31 cellular contexts compared by ENCODE assay signal in the genomic region with DNA sequence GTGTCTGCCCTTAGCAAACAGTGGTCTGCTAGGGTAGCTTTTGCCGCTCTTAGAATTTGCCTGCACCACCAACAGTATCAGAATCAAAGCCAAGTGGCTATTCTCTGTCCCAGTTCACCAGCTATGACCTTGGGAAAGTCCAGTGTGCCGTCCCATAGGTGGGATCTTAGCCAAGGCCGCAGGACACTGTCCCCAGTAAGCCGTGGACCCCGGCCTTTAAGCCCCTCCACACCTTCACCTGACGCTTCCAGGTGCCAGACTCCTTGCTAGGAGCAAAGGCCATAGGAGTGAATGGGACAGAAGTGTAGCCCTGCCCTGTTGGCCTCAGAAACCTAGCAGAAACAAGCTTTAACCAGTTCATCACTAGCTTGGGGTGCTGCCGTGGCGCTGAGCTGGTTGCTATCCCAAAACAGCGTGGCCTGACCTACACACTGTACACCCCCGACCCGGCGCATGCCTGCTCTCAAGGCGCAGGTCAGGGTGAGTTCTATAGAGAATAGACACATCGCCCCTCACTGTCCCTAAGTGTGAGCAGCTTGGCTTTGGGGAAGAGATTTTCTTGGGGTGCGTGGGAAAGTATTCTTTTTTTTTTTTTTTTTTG. TPM values are rescaled to one million over a fixed set of nuclear protein-coding genes. Genes with fewer than 3 reads are reported as not detected.
DNase-seq lines count a peak whose midpoint lies in the region; ATAC-seq and TF ChIP-seq lines count a peak whose summit lies in the region.
"Had no signal": no experiment of that assay in that cellular context is flagged by ENCODE, and none has a peak within 500 bp of the region (broad histone marks: within the 10 kb centered on the region; RNA-seq: fewer than 3 reads in every experiment).

No MANE protein-coding gene starts in this region.

- H2AK5ac ChIP-seq in neuronal stem cell (ENCODE audit: low read depth, low read length), result no peak overlapping the region

- POLR2A ChIA-PET in CD4-positive, alpha-beta T cell (lab: Charles Lee), result no interaction called here
- POLR2A ChIA-PET in CD8-positive, alpha-beta memory T cell (lab: Charles Lee), result interaction anchor here (0.6 kb wide), 1 partner anchor 69 kb away, joined by 3 read pairs; no protein-coding TSS in a partner anchor

- no peak overlapping the region for H3K27ac ChIP-seq in CD4-positive, alpha-beta T cell (ENCODE audit: low read depth, low read length)
- H3K27ac ChIP-seq in CD8-positive, alpha-beta memory T cell (ENCODE audit: low read depth, low read length), result no peak overlapping the region
- H3K27ac ChIP-seq in neuronal stem cell (replicated peaks; ENCODE audit: low read length), result no peak overlapping the region
- no peak overlapping the region for H3K27ac ChIP-seq in gastroesophageal sphincter
- H3K27ac ChIP-seq: left ventricle myocardium inferior, pancreas, testis, VCaP had no signal

- H3K14ac ChIP-seq in neuronal stem cell (ENCODE audit: low read length), result no peak overlapping the region

- H3K4me2 ChIP-seq in neuronal stem cell (ENCODE audit: insufficient read depth, low read length, poor library complexity, severe bottlenecking), result no peak overlapping the region

- no peak overlapping the region for H3K4me3 ChIP-seq in CD8-positive, alpha-beta memory T cell (ENCODE audit: low read length)
- no peak overlapping the region for H3K4me3 ChIP-seq in neuronal stem cell (ENCODE audit: low read length in 2 of 2)
- no peak overlapping the region for H3K4me3 ChIP-seq in gastroesophageal sphincter
- H3K4me3 ChIP-seq: left ventricle myocardium inferior, pancreas, skin epidermis, testis had no signal

- TF ChIP-seq CTCF in CD4-positive, alpha-beta T cell (IDR thresholded peaks at IDR 0.05), result no peak
- TF ChIP-seq CTCF in chondrocyte (IDR thresholded peaks at IDR 0.05) (no peak), gastroesophageal sphincter (IDR thresholded peaks at IDR 0.05) (no peak)

- no peaks in the 10 kb centered on the region for H3K9me3 ChIP-seq in CD4-positive, alpha-beta T cell (ENCODE audit: control insufficient read depth, low read length)
- no peaks in the 10 kb centered on the region for H3K9me3 ChIP-seq in CD8-positive, alpha-beta memory T cell (ENCODE audit: low read length)
- H3K9me3 ChIP-seq in neuronal stem cell (replicated peaks in 1 of 2; ENCODE audit: control insufficient read depth in 2 of 2, insufficient read depth in 1 of 2, low read depth in 1 of 2, low read length in 2 of 2) (no peaks in the 10 kb centered on the region), gastroesophageal sphincter (no peaks in the 10 kb centered on the region)
- H3K9me3 ChIP-seq: left ventricle myocardium inferior, pancreas, testis had no signal

- TF ChIP-seq POLR2A in gastroesophageal sphincter (IDR thresholded peaks at IDR 0.05), result no peak

- no peak overlapping the region for H2AFZ ChIP-seq in neuronal stem cell (ENCODE audit: low read length)

- H3K4me1 ChIP-seq in CD8-positive, alpha-beta memory T cell (ENCODE audit: insufficient read depth, low read length), result peaks cover 38% of the 10 kb centered on the region
- peaks cover 8 to 12% of the 10 kb centered on the region in 2 donors for H3K4me1 ChIP-seq in neuronal stem cell (ENCODE audit: control insufficient read depth in 2 of 2, insufficient read depth in 1 of 2, low read depth in 1 of 2, low read length in 2 of 2)
- H3K4me1 ChIP-seq in gastroesophageal sphincter, result peaks cover 0 to 40% (median 15%) of the 10 kb centered on the region in 3 donors

- no peak for ATAC-seq in CD4-positive, alpha-beta T cell (ENCODE audit: poor library complexity)
- ATAC-seq in gastroesophageal sphincter, result no peak
- no peak for ATAC-seq in HG02840 (IDR thresholded peaks at IDR 0.05; ENCODE audit: low FRiP score, unreplicated experiment)
- ATAC-seq in HG03354 (IDR thresholded peaks at IDR 0.05; ENCODE audit: poor library complexity, severe bottlenecking, unreplicated experiment), result no peak
- ATAC-seq: pancreas; stimulated activated naive CD8-positive, alpha-beta T cell treated with anti-CD3 and anti-CD28 coated beads, Interleukin-15, Interleukin-2, amounts not matched to agents 100 U/mL and 50 U/mL, for 24 hours had no signal

- no peak overlapping the region for H3K23ac ChIP-seq in neuronal stem cell (ENCODE audit: low read depth, low read length, poor library complexity)

- peak overlapping the region; percentile 98 for H3K27ac Mint-ChIP-seq in CD4-positive, alpha-beta T cell
- peak overlapping the region; percentile 9 to 69 (median 57) for H3K27ac Mint-ChIP-seq in CD8-positive, alpha-beta memory T cell
- no peak overlapping the region for H3K27ac Mint-ChIP-seq in chondrocyte (ENCODE audit: unreplicated experiment)
- H3K27ac Mint-ChIP-seq: activated naive CD8-positive, alpha-beta T cell treated with anti-CD3 and anti-CD28 coated beads, Interleukin-2, amount 10 ng/mL, durations not matched to agents 7 days and 5 days had no signal

- CTCF ChIA-PET in CD4-positive, alpha-beta T cell (lab: Charles Lee), result interaction anchor here (1.2 to 1.9 kb wide), 2 partner anchors 12 kb away, joined by 4 to 5 read pairs; no protein-coding TSS in a partner anchor
- CTCF ChIA-PET in CD8-positive, alpha-beta memory T cell (lab: Charles Lee), result interaction anchor here (1.4 to 2.0 kb wide), 2 partner anchors 10 to 11 kb away, joined by 5 read pairs; no protein-coding TSS in a partner anchor

- peak overlapping the region; percentile 63 for H3K9ac ChIP-seq in neuronal stem cell (ENCODE audit: low read depth, low read length, poor library complexity)

- H3K4me1 Mint-ChIP-seq in CD4-positive, alpha-beta T cell (ENCODE audit: low read depth), result peaks cover 67% of the 10 kb centered on the region
- H3K4me1 Mint-ChIP-seq in CD8-positive, alpha-beta memory T cell, result peaks cover 50 to 68% (median 57%) of the 10 kb centered on the region in 3 donors
- peaks cover 50% of the 10 kb centered on the region for H3K4me1 Mint-ChIP-seq in chondrocyte (ENCODE audit: low read depth)

- H3K36me3 ChIP-seq in CD8-positive, alpha-beta memory T cell (ENCODE audit: insufficient read depth, low read length), result peaks cover 36% of the 10 kb centered on the region
- H3K36me3 ChIP-seq in neuronal stem cell (replicated peaks in 1 of 2; ENCODE audit: control insufficient read depth in 2 of 2, insufficient read depth in 2 of 2, low read length in 2 of 2) (peaks cover 25 to 50% of the 10 kb centered on the region in 2 donors), gastroesophageal sphincter (peaks cover 0 to 48% of the 10 kb centered on the region in 2 donors)

- no peaks in the 10 kb centered on the region for H3K27me3 Mint-ChIP-seq in CD4-positive, alpha-beta T cell
- H3K27me3 Mint-ChIP-seq in CD8-positive, alpha-beta memory T cell, result no peaks in the 10 kb centered on the region
- no peaks in the 10 kb centered on the region for H3K27me3 Mint-ChIP-seq in chondrocyte (ENCODE audit: low read depth)
- H3K27me3 Mint-ChIP-seq: activated naive CD8-positive, alpha-beta T cell treated with anti-CD3 and anti-CD28 coated beads, Interleukin-2, amount 10 ng/mL, durations not matched to agents 7 days and 5 days; naive B cell had no signal

- no peak overlapping the region for H4K8ac ChIP-seq in neuronal stem cell (ENCODE audit: low read depth, low read length)

- peak overlapping the region; percentile 41 for H3K18ac ChIP-seq in neuronal stem cell (ENCODE audit: low read length)

- H2BK12ac ChIP-seq in neuronal stem cell (ENCODE audit: low read length), result no peak overlapping the region

- DNase-seq in CD4-positive, alpha-beta T cell, result no peak
- DNase-seq in CD8-positive, alpha-beta memory T cell, result no peak
- peak; percentile 71 for DNase-seq in chondrocyte (ENCODE audit: low spot score)
- DNase-seq in neuronal stem cell (ENCODE audit: low spot score), result no peak
- DNase-seq in stimulated activated CD4-positive, alpha-beta T cell treated with anti-CD3 and anti-CD28 coated beads, Interleukin-1b, Interleukin-23, amount 100 ng/mL, for 48 hours, result no peak
- DNase-seq: activated CD4-positive, alpha-beta T cell treated with anti-CD3 and anti-CD28 coated beads for 48 hours; activated gamma-delta T cell treated with Interleukin-2 at 50 U/mL for 16 hours; activated naive CD8-positive, alpha-beta T cell treated with anti-CD3 and anti-CD28 coated beads, Interleukin-2, amount 10 ng/mL, durations not matched to agents 7 days and 5 days; activated T-cell treated with anti-CD3 and anti-CD28 coated beads, Interleukin-2, amount 50 U/mL, for 1 hour; C1 segment of cervical spinal cord; cortex of kidney; DND-41; GF-D8; Kasumi-1; left ventricle myocardium inferior; MV-4-11; naive B cell; NCI-H1436; NCI-H2081 treated with DMSO at 0.1 percent for 48 hours; NCI-H2227 treated with DMSO at 0.1 percent for 48 hours; NCI-H526 treated with DMSO at 0.1 percent for 48 hours; retina; stimulated activated naive CD8-positive, alpha-beta T cell treated with anti-CD3 and anti-CD28 coated beads, Interleukin-15, Interleukin-2, amounts not matched to agents 100 U/mL and 50 U/mL, for 24 hours; testis had no signal

- no peak overlapping the region for H2BK5ac ChIP-seq in neuronal stem cell (ENCODE audit: low read length)

- H2BK120ac ChIP-seq in neuronal stem cell (ENCODE audit: low read depth, low read length), result no peak overlapping the region

- no peak for TF ChIP-seq EP300 in gastroesophageal sphincter (IDR thresholded peaks at IDR 0.05)

- H3K36me3 Mint-ChIP-seq in CD4-positive, alpha-beta T cell (ENCODE audit: low read depth), result peaks cover 74% of the 10 kb centered on the region
- peaks cover 6 to 70% (median 14%) of the 10 kb centered on the region in 3 donors for H3K36me3 Mint-ChIP-seq in CD8-positive, alpha-beta memory T cell
- H3K36me3 Mint-ChIP-seq in chondrocyte (ENCODE audit: low read depth), result peaks cover 15% of the 10 kb centered on the region

- H3K4me3 Mint-ChIP-seq in CD4-positive, alpha-beta T cell, result peak overlapping the region; percentile 42
- peak overlapping the region in 1 of 7 donors; percentile 61 for H3K4me3 Mint-ChIP-seq in CD8-positive, alpha-beta memory T cell
- H3K4me3 Mint-ChIP-seq in chondrocyte (ENCODE audit: unreplicated experiment), result no peak overlapping the region
- H3K4me3 Mint-ChIP-seq: activated naive CD8-positive, alpha-beta T cell treated with anti-CD3 and anti-CD28 coated beads, Interleukin-2, amount 10 ng/mL, durations not matched to agents 7 days and 5 days; mesothelial cell of epicardium had no signal

- H4K91ac ChIP-seq in neuronal stem cell (ENCODE audit: low read depth, low read length, poor library complexity), result no peak overlapping the region

- H3K79me1 ChIP-seq in neuronal stem cell (ENCODE audit: low read depth, low read length), result peaks cover 21% of the 10 kb centered on the region

- no peak overlapping the region for H2BK15ac ChIP-seq in neuronal stem cell (ENCODE audit: low read length)

- intact Hi-C loops in CD4-positive, alpha-beta T cell (cut with DNase I, micrococcal nuclease), result loop anchor here in 1 of 2 experiments (10.0 kb wide), 2 partner anchors 1153 to 1303 kb away; a partner anchor contains a TSS

- H3K4ac ChIP-seq in neuronal stem cell (ENCODE audit: low read length), result no peak overlapping the region

- H3K9me3 Mint-ChIP-seq in CD4-positive, alpha-beta T cell, result no peaks in the 10 kb centered on the region
- H3K9me3 Mint-ChIP-seq in CD8-positive, alpha-beta memory T cell, result no peaks in the 10 kb centered on the region
- H3K9me3 Mint-ChIP-seq in chondrocyte (ENCODE audit: low read depth), result no peaks in the 10 kb centered on the region
- H3K9me3 Mint-ChIP-seq: activated naive CD8-positive, alpha-beta T cell treated with anti-CD3 and anti-CD28 coated beads, Interleukin-2, amount 10 ng/mL, durations not matched to agents 7 days and 5 days; mesothelial cell of epicardium; naive B cell had no signal

- WGBS in neuronal stem cell (ENCODE audit: extremely low coverage in 2 of 2, insufficient read length in 2 of 2, insufficient replicate concordance in 1 of 2), 2 donors, result no CpG with 5 or more reads among the region's 15 CpGs
- WGBS in gastroesophageal sphincter (ENCODE audit: low coverage in 1 of 2), 2 donors, result 81 to 93% methylated on average over 3 to 4 of the region's 15 CpGs

- H3K27me3 ChIP-seq in CD4-positive, alpha-beta T cell (ENCODE audit: control insufficient read depth, insufficient read depth, low read length), result no peaks in the 10 kb centered on the region
- no peaks in the 10 kb centered on the region for H3K27me3 ChIP-seq in CD8-positive, alpha-beta memory T cell (ENCODE audit: insufficient read depth, low read length, poor library complexity, severe bottlenecking)
- H3K27me3 ChIP-seq in neuronal stem cell (ENCODE audit: control insufficient read depth in 3 of 3, insufficient read depth in 3 of 3, low read depth in 1 of 3, low read length in 3 of 3) (no peaks in the 10 kb centered on the region), gastroesophageal sphincter (no peaks in the 10 kb centered on the region)
- H3K27me3 ChIP-seq: pancreas, testis had no signal

RNA-seq across cellular contexts. Expression of a gene that starts 4.5 kb away (rescaled TPM):
- total RNA-seq in CD4-positive, alpha-beta T cell, result 10 to 100 TPM; 14.5 to 16.5 TPM
- 10 to 100 TPM; 38.5 to 39.4 TPM for total RNA-seq in CD8-positive, alpha-beta memory T cell
- 22.9 TPM for polyA plus RNA-seq in CD8-positive, alpha-beta memory T cell
- total RNA-seq in chondrocyte, result 23.2 to 26.8 TPM (median 26.2 TPM) in 3 replicates
- 18.3 TPM for polyA plus RNA-seq in neuronal stem cell (2013, experiment 1 of 2)
- polyA plus RNA-seq in neuronal stem cell (2013, experiment 2 of 2), result 18.4 TPM
- 10 to 100 TPM; 17.0 to 26.6 (median 21.9) TPM for total RNA-seq in gastroesophageal sphincter
